ENCODE assay signal across 14 cellular contexts in the genomic region with DNA sequence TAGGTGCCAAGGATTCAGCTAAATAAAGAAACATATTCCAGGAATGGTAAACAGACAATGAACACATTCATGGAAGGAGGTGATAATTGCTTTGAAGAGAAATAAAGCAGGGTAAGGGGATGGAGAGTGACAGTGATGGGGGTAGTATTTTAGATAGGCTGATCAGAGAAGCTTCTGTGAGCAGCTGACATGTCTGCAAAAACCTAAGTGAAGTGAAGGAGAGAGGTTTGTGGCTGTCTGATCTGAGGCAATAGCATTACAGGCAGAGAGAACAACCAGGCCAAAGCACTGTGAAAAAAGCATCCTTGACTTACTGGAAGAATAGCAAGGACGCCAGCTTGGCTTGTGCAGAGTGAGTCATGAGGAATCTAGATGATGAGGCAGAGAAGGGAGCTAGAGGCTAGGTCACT.
DNase-seq lines count a peak whose midpoint lies in the region; ATAC-seq, FAIRE-seq and TF ChIP-seq lines count a peak whose summit lies in the region.
"Had no signal": no experiment of that assay in that cellular context is flagged by ENCODE, and none has a peak within 500 bp of the region (broad histone marks: within the 10 kb centered on the region; RNA-seq: fewer than 3 reads in every experiment).

No MANE protein-coding gene starts in this region.

- no peak for TF ChIP-seq POLR2A in heart left ventricle (IDR thresholded peaks at IDR 0.05)

- peak; percentile 85 for DNase-seq in EH (ENCODE audit: low read depth)
- DNase-seq in amniotic epithelial cell (ENCODE audit: low read depth) = peak; percentile 51
- DNase-seq in heart left ventricle = peak in 1 of 5 donors; percentile 58
- no peak for DNase-seq in sciatic nerve (ENCODE audit: low spot score)
- no peak for DNase-seq in frontal cortex (ENCODE audit: low spot score in 2 of 2)
- DNase-seq in NCI-H2029 (lab: John Stamatoyannopoulos, UW) = no peak
- DNase-seq: activated effector memory CD4-positive, alpha-beta T cell treated with anti-CD3 and anti-CD28 coated beads, Interleukin-2, amount 50 U/mL, for 16 hours; NCI-H2227 treated with DMSO at 0.1 percent for 48 hours; stimulated activated CD4-positive, alpha-beta T cell treated with anti-CD3 and anti-CD28 coated beads, Interleukin-15, amount 100 ng/mL, for 24 hours; T-helper 17 cell had no signal

- intact Hi-C loops in heart left ventricle (cut with DNase I) (loop anchor here in 3 of 10 donors (5.0 to 10.0 kb wide), 3 partner anchors 65 to 348 kb away; no protein-coding TSS in a partner anchor), sciatic nerve (cut with DNase I) (no loop called here)

- H3K4me1 ChIP-seq in heart left ventricle = peaks cover 0 to 21% (median 2%) of the 10 kb centered on the region in 12 donors

- WGBS in heart left ventricle, 4 donors = 26 to 48% (median 46%) methylated on average over 1 of the region's 1 CpG

- FAIRE-seq in frontal cortex (lab: Jason Lieb, UNC) = no peak
- FAIRE-seq: islet of Langerhans had no signal

- no peaks in the 10 kb centered on the region for H3K36me3 ChIP-seq in heart left ventricle

- ATAC-seq in heart left ventricle (peak; percentile 33 to 85 (median 62)), sciatic nerve (peak; percentile 34), GM18867 (IDR thresholded peaks at IDR 0.05; ENCODE audit: unreplicated experiment) (no peak), HG03521 (IDR thresholded peaks at IDR 0.05; ENCODE audit: unreplicated experiment) (no peak)
- ATAC-seq: T-helper 17 cell had no signal

- no peaks in the 10 kb centered on the region for H3K27me3 ChIP-seq in heart left ventricle
- H3K27me3 ChIP-seq: BLaER1 treated with 17β-estradiol and CSF1 and Interleukin-3, amounts not matched to agents 10 nM and 100 nM had no signal

- no peak for TF ChIP-seq CTCF in heart left ventricle (IDR thresholded peaks at IDR 0.05)

- H3K4me3 ChIP-seq in heart left ventricle = no peak overlapping the region
- H3K4me3 ChIP-seq: BLaER1 treated with 17β-estradiol and CSF1 and Interleukin-3, amounts not matched to agents 10 nM and 100 nM had no signal

- peak overlapping the region in 10 of 12 donors; percentile 20 to 75 (median 54) for H3K27ac ChIP-seq in heart left ventricle
- H3K27ac ChIP-seq: BLaER1 treated with 17β-estradiol and CSF1 and Interleukin-3, amounts not matched to agents 10 nM and 100 nM had no signal

- no peaks in the 10 kb centered on the region for H3K9me3 ChIP-seq in heart left ventricle

Comparison
In these comparisons a context has a peak if more than half of its experiments do, and no peak if none do; other contexts are left out.
1. DNase-seq: peak in EH (single experiment) and amniotic epithelial cell (single experiment); none in sciatic nerve (single experiment), frontal cortex (0 of 2) and NCI-H2029 (single experiment).
2. ATAC-seq: peak in heart left ventricle (4 of 4) and sciatic nerve (single experiment); none in GM18867 (single experiment) and HG03521 (single experiment).